Comparison of ENCODE assay signal across 21 cellular contexts in the genomic region with DNA sequence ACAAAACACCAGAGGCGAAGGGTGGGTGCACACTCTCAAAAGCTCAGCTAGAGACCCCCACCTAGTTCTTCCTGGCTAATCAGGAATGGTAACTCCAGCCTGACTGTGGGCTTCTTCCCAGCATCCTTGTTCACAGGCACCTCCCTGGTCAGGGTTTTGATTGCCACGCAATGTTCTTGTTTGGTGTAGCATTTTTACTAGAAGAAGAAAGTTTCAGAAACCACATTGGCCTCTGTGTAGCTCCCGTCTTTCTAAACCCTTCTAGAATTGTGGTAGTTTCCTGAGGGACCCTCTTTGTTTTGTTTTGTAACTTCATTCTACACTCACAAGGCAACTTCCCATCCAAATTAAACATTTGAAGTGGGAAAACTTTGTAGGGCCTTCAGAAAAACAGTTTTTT.
DNase-seq lines count a peak whose midpoint lies in the region; ATAC-seq, FAIRE-seq and TF ChIP-seq lines count a peak whose summit lies in the region.
"Had no signal": no experiment of that assay in that cellular context is flagged by ENCODE, and none has a peak within 500 bp of the region (broad histone marks: within the 10 kb centered on the region; RNA-seq: fewer than 3 reads in every experiment).

No MANE protein-coding gene starts in this region.

- DNase-seq in PC-3 (no peak), kidney (no peak), progenitor cell of endocrine pancreas (ENCODE audit: low spot score, unreplicated experiment) (no peak), natural killer cell (no peak), nucleus accumbens (lab: John Stamatoyannopoulos, UW) (no peak), HT-29 (ENCODE audit: low spot score) (no peak)
- DNase-seq: AML-193; C1 segment of cervical spinal cord; NCI-H1092 treated with DMSO at 0.1 percent for 48 hours; NCI-H1436 treated with DMSO at 0.1 percent for 48 hours; NCI-H2029; NCI-H2227 treated with DMSO at 0.1 percent for 48 hours; NCI-H510A; NCI-H774; NK-92 treated with Interleukin-12 subunit alpha and Interleukin-12 subunit beta, amount 100 ng/mL, for 24 hours; Peyer's patch had no signal

- no peak for TF ChIP-seq CTCF in PC-3 (conservative IDR thresholded peaks at IDR 0.05; ENCODE audit: low read depth, low read length)
- no peak for TF ChIP-seq CTCF in kidney (IDR thresholded peaks at IDR 0.05; ENCODE audit: borderline replicate concordance, extremely low read depth, insufficient read depth)
- TF ChIP-seq CTCF in progenitor cell of endocrine pancreas (IDR thresholded peaks at IDR 0.05; ENCODE audit: unreplicated experiment): no peak
- no peak for TF ChIP-seq CTCF in natural killer cell (IDR thresholded peaks at IDR 0.05)

- H3K27ac Mint-ChIP-seq in progenitor cell of endocrine pancreas: peak overlapping the region; percentile 68
- H3K27ac Mint-ChIP-seq in natural killer cell: no peak overlapping the region

- H3K4me3 ChIP-seq in PC-3 (ENCODE audit: low read length) (no peak overlapping the region), kidney (ENCODE audit: low read length in 2 of 2) (peak overlapping the region; percentile 61 to 62)
- H3K4me3 ChIP-seq: K562, Peyer's patch had no signal

- no peaks in the 10 kb centered on the region for H3K36me3 ChIP-seq in PC-3 (ENCODE audit: low read depth, low read length)
- no peaks in the 10 kb centered on the region for H3K36me3 ChIP-seq in kidney (ENCODE audit: control insufficient read depth in 1 of 2, insufficient read depth in 2 of 2, low read length in 2 of 2)
- H3K36me3 ChIP-seq: Peyer's patch had no signal

- H3K27ac ChIP-seq in PC-3 (ENCODE audit: low read length): 0 out of 2 replicates have a peak overlapping the region, but pooled peaks have one; percentile 40
- peak overlapping the region; percentile 64 to 66 for H3K27ac ChIP-seq in kidney (ENCODE audit: low read depth in 2 of 2, low read length in 2 of 2)
- H3K27ac ChIP-seq: Peyer's patch had no signal

- H3F3A ChIP-seq in PC-3 (ENCODE audit: low read length, unreplicated experiment): no peaks in the 10 kb centered on the region

- CTCF ChIA-PET in PC-3 (lab: Charles Lee): no interaction called here

- no TSS peak for BruUV-seq in PC-3 (replicated peaks; lab: Mats Ljungman, UMichigan)

- H3K27me3 Mint-ChIP-seq in progenitor cell of endocrine pancreas: no peaks in the 10 kb centered on the region
- no peaks in the 10 kb centered on the region for H3K27me3 Mint-ChIP-seq in natural killer cell (ENCODE audit: low read depth in 2 of 2)

- H3K4me3 Mint-ChIP-seq in progenitor cell of endocrine pancreas (ENCODE audit: low read depth) (no peak overlapping the region), natural killer cell (no peak overlapping the region)

- FAIRE-seq in kidney (lab: Jason Lieb, UNC): no peak
- FAIRE-seq: G401.6, GM12892, K562 had no signal

- POLR2A ChIA-PET in PC-3 (lab: Charles Lee; ENCODE audit: unreplicated experiment): no interaction called here

- H3K9ac ChIP-seq in PC-3 (ENCODE audit: low read length): no peak overlapping the region
- H3K9ac ChIP-seq in kidney (ENCODE audit: low read length in 2 of 2): peak overlapping the region in 1 of 2 donors; percentile 48

- no peaks in the 10 kb centered on the region for H3K9me3 ChIP-seq in PC-3 (ENCODE audit: low read length)
- H3K9me3 ChIP-seq in kidney (ENCODE audit: control insufficient read depth in 1 of 2, low read length in 2 of 2): no peaks in the 10 kb centered on the region
- H3K9me3 ChIP-seq: Peyer's patch had no signal

- H3K4me1 Mint-ChIP-seq in progenitor cell of endocrine pancreas (ENCODE audit: low read depth) (peaks cover 36% of the 10 kb centered on the region), natural killer cell (no peaks in the 10 kb centered on the region)

- ATAC-seq in PC-3 (no peak), HG03354 (IDR thresholded peaks at IDR 0.05; ENCODE audit: poor library complexity, severe bottlenecking, unreplicated experiment) (no peak), natural killer cell (no peak)
- ATAC-seq: K562, SK-N-SH treated with all-trans-retinoic acid at 6 μM for 48 hours had no signal

- no peaks in the 10 kb centered on the region for H3K9me3 Mint-ChIP-seq in progenitor cell of endocrine pancreas (ENCODE audit: low read depth)
- H3K9me3 Mint-ChIP-seq in natural killer cell: no peaks in the 10 kb centered on the region

- H3K79me2 ChIP-seq in PC-3 (ENCODE audit: low read length): no peaks in the 10 kb centered on the region

- H3K4me1 ChIP-seq in PC-3 (ENCODE audit: insufficient read depth, low read length) (peaks cover 20% of the 10 kb centered on the region), kidney (ENCODE audit: control insufficient read depth in 1 of 2, insufficient read depth in 1 of 2, low read depth in 1 of 2, low read length in 2 of 2) (peaks cover 20 to 40% of the 10 kb centered on the region in 2 donors)

- H3K36me3 Mint-ChIP-seq in progenitor cell of endocrine pancreas (ENCODE audit: insufficient read depth) (no peaks in the 10 kb centered on the region), natural killer cell (no peaks in the 10 kb centered on the region)

- H4K20me1 ChIP-seq in PC-3 (ENCODE audit: low read length): no peaks in the 10 kb centered on the region

- H3K9me2 ChIP-seq in PC-3 (replicated peaks; ENCODE audit: low read length): no peaks in the 10 kb centered on the region

- intact Hi-C loops in PC-3 (cut with micrococcal nuclease): no loop called here
- intact Hi-C loops in kidney (cut with DNase I): no loop called here
- intact Hi-C loops in natural killer cell (cut with micrococcal nuclease): no loop called here

- H2AFZ ChIP-seq in PC-3 (ENCODE audit: low read length): no peak overlapping the region

- no peaks in the 10 kb centered on the region for H3K27me3 ChIP-seq in PC-3 (ENCODE audit: low read length)
- H3K27me3 ChIP-seq: Peyer's patch had no signal

- H3K4me2 ChIP-seq in PC-3 (ENCODE audit: low read length): no peak overlapping the region
